2 cellular contexts compared by ENCODE assay signal in genomic region chr12:127247937-127248336, GRCh38.
TF ChIP-seq lines count a peak whose summit lies in the region.

No MANE protein-coding gene starts in this region.

TF ChIP-seq in K562, 482 proteins besides CTCF, POLR2A, EP300 and RAD21:
- peak; percentile 29 for TF ChIP-seq NFYB (IDR thresholded peaks at IDR 0.05; ENCODE audit: extremely low read depth, insufficient read length)
- no peak for TF ChIP-seq VEZF1 (CRISPR knock-in tag; IDR thresholded peaks at IDR 0.05)
- 0 out of 2 replicates have a peak, but pooled peaks have one; percentile 11 for TF ChIP-seq MGA (IDR thresholded peaks at IDR 0.05)

TF ChIP-seq in neural cell, 6 proteins besides CTCF, POLR2A, EP300 and RAD21:
- TF ChIP-seq TAF1 (IDR thresholded peaks at IDR 0.05; ENCODE audit: low read depth): no peak
- TF ChIP-seq EZH2 (IDR thresholded peaks at IDR 0.05; ENCODE audit: borderline replicate concordance, insufficient read depth, low read length, poor library complexity, severe bottlenecking): no peak
- peak; percentile 28 for TF ChIP-seq SMC3 (conservative IDR thresholded peaks at IDR 0.05; ENCODE audit: poor library complexity)
- TF ChIP-seq REST (IDR thresholded peaks at IDR 0.05; ENCODE audit: borderline replicate concordance): peak; percentile 32
- no peak for TF ChIP-seq MXI1 (conservative IDR thresholded peaks at IDR 0.05; ENCODE audit: poor library complexity, severe bottlenecking)
- peak; percentile 78 for TF ChIP-seq POLR2AphosphoS5 (IDR thresholded peaks at IDR 0.05)
